1 cellular context compared by ENCODE assay signal in genomic region chr7:27693794-27694193, GRCh38.
TF ChIP-seq lines count a peak whose summit lies in the region.

No MANE protein-coding gene starts in this region.

TF ChIP-seq in HepG2, 621 proteins besides CTCF, POLR2A, EP300 and RAD21 (continued from another document and continues in another):
- no peak for TF ChIP-seq ZNF549 (CRISPR knock-in tag; IDR thresholded peaks at IDR 0.05)
- no peak for TF ChIP-seq ZBTB7A (CRISPR knock-in tag; IDR thresholded peaks at IDR 0.05)
- TF ChIP-seq KMT2B (CRISPR knock-in tag; IDR thresholded peaks at IDR 0.05) = peak; percentile 47; the same call in 1 of the 2 replicates
- no peak for TF ChIP-seq MZF1 (CRISPR knock-in tag; IDR thresholded peaks at IDR 0.05; ENCODE audit: borderline replicate concordance)
- no peak for TF ChIP-seq PCBP2 (optimal IDR thresholded peaks at IDR 0.05; ENCODE audit: low read depth, low read length, poor library complexity, severe bottlenecking)
- no peak for TF ChIP-seq ZNF660 (CRISPR knock-in tag; IDR thresholded peaks at IDR 0.05; ENCODE audit: borderline replicate concordance, low read depth)
- TF ChIP-seq ZBED4 (CRISPR knock-in tag; IDR thresholded peaks at IDR 0.05; ENCODE audit: borderline replicate concordance) = no peak
- TF ChIP-seq TSC22D2 (CRISPR knock-in tag; IDR thresholded peaks at IDR 0.05; ENCODE audit: borderline replicate concordance) = no peak
- TF ChIP-seq AHR (CRISPR knock-in tag; IDR thresholded peaks at IDR 0.05) = no peak
- TF ChIP-seq ZNF652 (CRISPR knock-in tag; IDR thresholded peaks at IDR 0.05; ENCODE audit: borderline replicate concordance, low read depth) = peak; percentile 76
- TF ChIP-seq POLR2G (IDR thresholded peaks at IDR 0.05; ENCODE audit: low read depth, low read length) = peak; percentile 38; the same call in 1 of the 2 replicates
- TF ChIP-seq CCAR2 (optimal IDR thresholded peaks at IDR 0.05; ENCODE audit: low read depth, low read length) = no peak
- no peak for TF ChIP-seq EED (CRISPR knock-in tag; IDR thresholded peaks at IDR 0.05)
- no peak for TF ChIP-seq TIGD3 (CRISPR knock-in tag; IDR thresholded peaks at IDR 0.05; ENCODE audit: borderline replicate concordance)
- TF ChIP-seq USF2 (IDR thresholded peaks at IDR 0.05; ENCODE audit: low read depth, low read length) = 0 out of 2 replicates have a peak, but pooled peaks have one; percentile 10
- no peak; the same call in 1 of the 2 replicates for TF ChIP-seq USF2 (CRISPR knock-in tag; IDR thresholded peaks at IDR 0.05; ENCODE audit: borderline replicate concordance)
- peak; percentile 43; the same call in 1 of the 2 replicates for TF ChIP-seq ISL2 (CRISPR knock-in tag; IDR thresholded peaks at IDR 0.05)
- TF ChIP-seq HNRNPH1 (optimal IDR thresholded peaks at IDR 0.05; ENCODE audit: low read depth, low read length) = no peak
- TF ChIP-seq MTERF4 (CRISPR knock-in tag; IDR thresholded peaks at IDR 0.05) = no peak
- no peak for TF ChIP-seq POLR2AphosphoS2 (IDR thresholded peaks at IDR 0.05; ENCODE audit: low read depth, low read length)
- TF ChIP-seq ZSCAN5A (CRISPR knock-in tag; IDR thresholded peaks at IDR 0.05; ENCODE audit: borderline replicate concordance) = 0 out of 2 replicates have a peak, but pooled peaks have one; percentile 21
- TF ChIP-seq AHDC1 (CRISPR knock-in tag; IDR thresholded peaks at IDR 0.05; ENCODE audit: borderline replicate concordance) = peak; percentile 63
- no peak for TF ChIP-seq PITX1 (CRISPR knock-in tag; IDR thresholded peaks at IDR 0.05)
- TF ChIP-seq ZNF20 (CRISPR knock-in tag; IDR thresholded peaks at IDR 0.05) = no peak
- peak; percentile 56; the same call in 1 of the 2 replicates for TF ChIP-seq KDM6A (CRISPR knock-in tag; IDR thresholded peaks at IDR 0.05; ENCODE audit: low read depth)
- TF ChIP-seq ZBTB4 (CRISPR knock-in tag; IDR thresholded peaks at IDR 0.05; ENCODE audit: borderline replicate concordance) = no peak
- TF ChIP-seq RBM22 (optimal IDR thresholded peaks at IDR 0.05; ENCODE audit: low read length) = no peak
- TF ChIP-seq HNF1B (CRISPR knock-in tag; IDR thresholded peaks at IDR 0.05) = no peak
- peak; percentile 79; the same call in 1 of the 2 replicates for TF ChIP-seq HOMEZ (CRISPR knock-in tag; IDR thresholded peaks at IDR 0.05; ENCODE audit: low read depth)
- no peak for TF ChIP-seq HBP1 (CRISPR knock-in tag; IDR thresholded peaks at IDR 0.05; ENCODE audit: low read depth)
